In the genomic region with DNA sequence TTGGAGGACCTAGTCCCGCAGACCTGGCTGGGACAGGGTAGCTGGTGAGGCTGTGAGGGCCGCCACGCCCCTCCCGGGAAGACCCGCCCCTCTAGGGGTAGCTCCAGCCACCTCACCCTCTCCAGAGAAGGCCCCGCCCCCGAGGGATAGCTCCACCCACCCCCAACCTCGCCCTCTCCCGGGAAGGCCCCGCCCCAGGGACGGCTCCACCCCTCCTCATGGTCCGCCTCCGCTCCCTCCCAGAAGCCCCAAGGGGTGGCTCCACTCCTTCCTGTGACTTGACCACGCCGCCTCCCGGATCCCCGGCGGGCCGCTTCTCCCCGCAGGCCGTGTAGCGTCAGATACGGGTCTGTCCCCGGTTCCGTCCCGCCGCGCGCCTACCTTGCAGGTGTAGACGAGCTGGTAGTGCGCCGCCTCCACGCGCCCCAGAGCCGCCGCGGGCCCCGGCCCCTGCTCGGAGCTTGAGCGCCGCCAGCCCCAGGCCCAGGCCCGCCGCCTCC, we compare ENCODE assay signal across 8 cellular contexts. TPM values are rescaled to one million over a fixed set of nuclear protein-coding genes. Genes with fewer than 3 reads are reported as not detected.
DNase-seq lines count a peak whose midpoint lies in the region; ATAC-seq, FAIRE-seq and TF ChIP-seq lines count a peak whose summit lies in the region.

No MANE protein-coding gene starts in this region.

- ATAC-seq in GM18907 (IDR thresholded peaks at IDR 0.05; ENCODE audit: unreplicated experiment) (peak; percentile 79), HG03135 (IDR thresholded peaks at IDR 0.05; ENCODE audit: unreplicated experiment) (peak; percentile 65)

- H4K20me1 ChIP-seq in keratinocyte (ENCODE audit: control insufficient read depth, extremely low read depth, insufficient read depth, low read length): no peaks in the 10 kb centered on the region

- H3K27ac ChIP-seq in keratinocyte (ENCODE audit: control insufficient read depth, insufficient read depth, low read length): peak overlapping the region; percentile 70

- peak; percentile 51 for FAIRE-seq in keratinocyte (lab: Jason Lieb, UNC)

- H3K4me1 ChIP-seq in keratinocyte (ENCODE audit: control insufficient read depth, extremely low read depth, insufficient read depth, low read length): peaks cover 12% of the 10 kb centered on the region

- DNase-seq in AG08396 (ENCODE audit: low spot score) (peak; percentile 99), NCI-H2196 (lab: John Stamatoyannopoulos, UW; ENCODE audit: unreplicated experiment) (peak; percentile 94), keratinocyte (ENCODE audit: low read depth, low spot score) (peak; percentile 81)
- peak; percentile 75 for DNase-seq in activated CD4-positive, CD25-positive, alpha-beta regulatory T cell treated with anti-CD3 and anti-CD28 coated beads, Interleukin-2, amount 50 U/mL, for 16 hours (ENCODE audit: low read depth, low spot score)
- DNase-seq in central memory CD4-positive, alpha-beta T cell: peak; percentile 81
- DNase-seq in stimulated activated CD4-positive, alpha-beta T cell treated with anti-CD3 and anti-CD28 coated beads, Interleukin-15, amount 100 ng/mL, for 1 hour (ENCODE audit: low read depth in 1 of 2, low spot score in 1 of 2): peak; percentile 84 to 96

- H3K4me2 ChIP-seq in keratinocyte (ENCODE audit: control insufficient read depth, extremely low read depth, insufficient read depth, low read depth, low read length): peak overlapping the region; percentile 76

- H2AFZ ChIP-seq in keratinocyte (ENCODE audit: control insufficient read depth, low read length): peak overlapping the region; percentile 8

- H3K36me3 ChIP-seq in keratinocyte (ENCODE audit: control insufficient read depth in 2 of 2, extremely low read depth in 1 of 2, insufficient read depth in 2 of 2, low read length in 2 of 2): peaks cover 0 to 3% of the 10 kb centered on the region in 2 experiments

- H3K9me3 ChIP-seq in keratinocyte (ENCODE audit: control insufficient read depth, low read depth, low read length): no peaks in the 10 kb centered on the region

- no peaks in the 10 kb centered on the region for H3K9me1 ChIP-seq in keratinocyte (ENCODE audit: control insufficient read depth, extremely low read depth, insufficient read depth, low read length)

- H3K9ac ChIP-seq in keratinocyte (ENCODE audit: control insufficient read depth, extremely low read depth, insufficient read depth, low read length): peak overlapping the region; percentile 90

- dilution Hi-C loops in keratinocyte (cut with MboI; ENCODE audit: extremely low pct_ligation_motif_present, low sequenced_read_pairs): no loop called here

- peak overlapping the region; percentile 55 to 75 (median 71) for H3K4me3 ChIP-seq in keratinocyte (ENCODE audit: control insufficient read depth in 2 of 3, extremely low read depth in 1 of 3, insufficient read depth in 2 of 3, low read depth in 1 of 3, low read length in 3 of 3)

- H3K79me2 ChIP-seq in keratinocyte (ENCODE audit: control insufficient read depth, insufficient read depth, low read length): no peaks in the 10 kb centered on the region

- no peak for TF ChIP-seq CTCF in keratinocyte (optimal IDR thresholded peaks at IDR 0.05 in 1 of 3, IDR thresholded peaks at IDR 0.05 in 1 of 3, conservative IDR thresholded peaks at IDR 0.05 in 1 of 3; ENCODE audit: extremely low read depth in 1 of 3, insufficient read depth in 2 of 3, low read length in 3 of 3)

- no peaks in the 10 kb centered on the region for H3K27me3 ChIP-seq in keratinocyte (ENCODE audit: control insufficient read depth, extremely low read depth, insufficient read depth, low read length)

RNA-seq across cellular contexts. Expression of a gene that starts 0.4 kb away (rescaled TPM):
- polyA plus RNA-seq in keratinocyte: 6.1 to 7.8 TPM (median 6.7 TPM) in 3 replicates
- 4.7 TPM for polyA plus RNA-seq in keratinocyte (2011; ENCODE audit: low read depth)
- polyA plus RNA-seq in keratinocyte (2011; cell fraction: cytosol; rRNA removed): 2.0 and 7.0 TPM in 2 replicates
- polyA plus RNA-seq in keratinocyte (2011; cell fraction: nucleus; rRNA removed): 2.8 and 3.0 TPM in 2 replicates
- 7.0 and 10.7 TPM in 2 replicates for polyA plus RNA-seq in keratinocyte (2012; ENCODE audit: low replicate concordance)
- polyA minus RNA-seq in keratinocyte: 0.13 to 1.9 TPM in 2 of 3 replicates, not detected in the other
- polyA minus RNA-seq in keratinocyte (2011; cell fraction: cytosol; rRNA and poly(A)+ RNA removed): 8.1 TPM
- 1.2 and 1.6 TPM in 2 replicates for polyA minus RNA-seq in keratinocyte (2011; cell fraction: nucleus; rRNA and poly(A)+ RNA removed)

RNA-seq across cellular contexts. Expression of a gene that starts 10.3 kb away (rescaled TPM):
- 0.05 to 0.21 TPM (median 0.07 TPM) in 3 replicates for polyA plus RNA-seq in keratinocyte
- 0.54 TPM for polyA plus RNA-seq in keratinocyte (2011; ENCODE audit: low read depth)
- polyA plus RNA-seq in keratinocyte (2011; cell fraction: cytosol; rRNA removed): 0.03 TPM in 1 of 2 replicates, not detected in the other
- polyA plus RNA-seq in keratinocyte (2011; cell fraction: nucleus; rRNA removed): 0.61 and 0.71 TPM in 2 replicates
- 0.73 and 1.3 TPM in 2 replicates for polyA plus RNA-seq in keratinocyte (2012; ENCODE audit: low replicate concordance)
- 0.10 to 0.13 TPM in 2 of 3 replicates, not detected in the other for polyA minus RNA-seq in keratinocyte
- not detected for polyA minus RNA-seq in keratinocyte (2011; cell fraction: cytosol; rRNA and poly(A)+ RNA removed)
- polyA minus RNA-seq in keratinocyte (2011; cell fraction: nucleus; rRNA and poly(A)+ RNA removed): 0.85 and 1.2 TPM in 2 replicates

RNA-seq across cellular contexts. Expression of a gene that starts 35.8 kb away (rescaled TPM):
- 2.5 to 8.1 TPM (median 3.3 TPM) in 3 replicates for polyA plus RNA-seq in keratinocyte
- polyA plus RNA-seq in keratinocyte (2011; ENCODE audit: low read depth): 3.3 TPM
- polyA plus RNA-seq in keratinocyte (2011; cell fraction: cytosol; rRNA removed): 2.5 and 7.4 TPM in 2 replicates
- polyA plus RNA-seq in keratinocyte (2011; cell fraction: nucleus; rRNA removed): 12.7 and 21.1 TPM in 2 replicates
- 6.2 and 8.7 TPM in 2 replicates for polyA plus RNA-seq in keratinocyte (2012; ENCODE audit: low replicate concordance)
- 2.0 to 4.7 TPM (median 3.7 TPM) in 3 replicates for polyA minus RNA-seq in keratinocyte
- 12.9 TPM for polyA minus RNA-seq in keratinocyte (2011; cell fraction: cytosol; rRNA and poly(A)+ RNA removed)
- 7.6 and 11.4 TPM in 2 replicates for polyA minus RNA-seq in keratinocyte (2011; cell fraction: nucleus; rRNA and poly(A)+ RNA removed)

RNA-seq across cellular contexts. Expression of a gene that starts 36.8 kb away (rescaled TPM):
- polyA plus RNA-seq in keratinocyte: 3.6 to 4.5 TPM (median 3.6 TPM) in 3 replicates
- polyA plus RNA-seq in keratinocyte (2011; ENCODE audit: low read depth): 5.0 TPM
- polyA plus RNA-seq in keratinocyte (2011; cell fraction: cytosol; rRNA removed): 1.4 and 2.8 TPM in 2 replicates
- polyA plus RNA-seq in keratinocyte (2011; cell fraction: nucleus; rRNA removed): 18.0 and 20.7 TPM in 2 replicates
- polyA plus RNA-seq in keratinocyte (2012; ENCODE audit: low replicate concordance): 3.0 and 7.5 TPM in 2 replicates
- polyA minus RNA-seq in keratinocyte: 3.8 to 8.4 TPM (median 5.6 TPM) in 3 replicates
- polyA minus RNA-seq in keratinocyte (2011; cell fraction: cytosol; rRNA and poly(A)+ RNA removed): 3.3 TPM
- 8.1 and 13.4 TPM in 2 replicates for polyA minus RNA-seq in keratinocyte (2011; cell fraction: nucleus; rRNA and poly(A)+ RNA removed)

RNA-seq across cellular contexts. Expression of a gene that starts 47.3 kb away (rescaled TPM):
- 36.8 to 50.8 TPM (median 46.5 TPM) in 3 replicates for polyA plus RNA-seq in keratinocyte
- polyA plus RNA-seq in keratinocyte (2011; ENCODE audit: low read depth): 66.8 TPM
- 35.6 and 37.0 TPM in 2 replicates for polyA plus RNA-seq in keratinocyte (2011; cell fraction: cytosol; rRNA removed)
- 73.5 and 80.2 TPM in 2 replicates for polyA plus RNA-seq in keratinocyte (2011; cell fraction: nucleus; rRNA removed)
- 44.0 and 53.9 TPM in 2 replicates for polyA plus RNA-seq in keratinocyte (2012; ENCODE audit: low replicate concordance)
- 28.6 to 54.7 TPM (median 31.3 TPM) in 3 replicates for polyA minus RNA-seq in keratinocyte
- polyA minus RNA-seq in keratinocyte (2011; cell fraction: cytosol; rRNA and poly(A)+ RNA removed): 43.0 TPM
- 15.6 and 28.9 TPM in 2 replicates for polyA minus RNA-seq in keratinocyte (2011; cell fraction: nucleus; rRNA and poly(A)+ RNA removed)

Comparison
In these comparisons a context has a peak if more than half of its experiments do, and no peak if none do; other contexts are left out.
1. Peak in every context shown above with its lines: DNase-seq, ATAC-seq, H3K4me3 ChIP-seq and H3K27ac ChIP-seq.